In genomic region chr2:110794951-110795350, GRCh38 we compare ENCODE assay signal across 6 cellular contexts.
"Had no signal": no experiment of that assay in that cellular context is flagged by ENCODE, and none has a peak within 500 bp of the region (broad histone marks: within the 10 kb centered on the region; RNA-seq: fewer than 3 reads in every experiment).

No MANE protein-coding gene starts in this region.

- H3K36me3 Mint-ChIP-seq: IgD-negative memory B cell had no signal

- H3K4me3 Mint-ChIP-seq: HFFc6, IgD-negative memory B cell had no signal

- H3K4me3 ChIP-seq: GM23248 had no signal

- H3K27ac Mint-ChIP-seq: HFFc6, IgD-negative memory B cell had no signal

- DNase-seq: GM23248, GOT3, H7, HFFc6 had no signal

- H3K27ac ChIP-seq: GM23248, HL-60 had no signal
